ENCODE assay signal across 11 cellular contexts in the genomic region with DNA sequence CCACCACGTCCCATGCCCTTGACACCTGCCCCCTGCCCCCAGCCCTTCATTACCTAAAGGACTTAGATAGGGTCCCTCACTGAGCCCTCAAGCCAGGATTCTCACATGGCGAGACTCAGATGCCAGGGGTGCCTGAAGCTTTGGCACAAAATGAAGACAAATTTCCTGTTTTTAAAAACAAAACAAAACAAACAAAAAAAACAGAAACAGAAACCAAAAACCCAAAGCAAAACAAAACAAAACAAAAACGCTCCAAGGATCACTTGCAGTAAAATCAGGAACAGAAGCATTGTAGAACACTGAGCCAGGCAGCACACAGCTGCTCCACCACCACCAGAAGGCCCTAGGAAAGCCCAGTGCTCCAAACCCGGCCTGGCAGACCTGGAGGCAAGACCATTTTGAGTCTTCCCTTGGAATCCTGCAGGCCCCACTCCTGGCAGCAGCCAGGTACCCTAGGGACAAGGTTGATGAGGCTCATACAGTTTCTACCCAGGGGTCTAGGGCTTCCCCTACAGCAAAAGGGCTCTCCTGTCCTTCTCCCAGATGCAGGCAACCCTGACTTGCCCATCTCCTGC. TPM values are rescaled to one million over a fixed set of nuclear protein-coding genes. Genes with fewer than 3 reads are reported as not detected.
DNase-seq lines count a peak whose midpoint lies in the region; ATAC-seq and TF ChIP-seq lines count a peak whose summit lies in the region.
"Had no signal": no experiment of that assay in that cellular context is flagged by ENCODE, and none has a peak within 500 bp of the region (broad histone marks: within the 10 kb centered on the region; RNA-seq: fewer than 3 reads in every experiment).

No MANE protein-coding gene starts in this region.

- H3K9me3 ChIP-seq in SK-N-SH (no peaks in the 10 kb centered on the region), esophagus squamous epithelium (no peaks in the 10 kb centered on the region), heart right ventricle (no peaks in the 10 kb centered on the region)

- no peak overlapping the region for H3K4me3 Mint-ChIP-seq in T-cell
- H3K4me3 Mint-ChIP-seq in stimulated activated effector memory CD8-positive, alpha-beta T cell treated with anti-CD3 and anti-CD28 coated beads, Interleukin-12 subunit alpha, Interleukin-12 subunit beta, amount 100 ng/mL, for 72 hours = peak overlapping the region; percentile 27

- H3K4me1 Mint-ChIP-seq in T-cell = peaks cover 22 to 34% (median 32%) of the 10 kb centered on the region in 3 donors
- H3K4me1 Mint-ChIP-seq in stimulated activated effector memory CD8-positive, alpha-beta T cell treated with anti-CD3 and anti-CD28 coated beads, Interleukin-12 subunit alpha, Interleukin-12 subunit beta, amount 100 ng/mL, for 72 hours = peaks cover 50% of the 10 kb centered on the region

- H3K4me3 ChIP-seq in SK-N-SH (ENCODE audit: low read depth in 2 of 2, low read length in 1 of 2) (no peak overlapping the region), esophagus squamous epithelium (no peak overlapping the region), heart right ventricle (no peak overlapping the region)

- peaks cover 3% of the 10 kb centered on the region for H3K36me3 Mint-ChIP-seq in T-cell
- no peaks in the 10 kb centered on the region for H3K36me3 Mint-ChIP-seq in stimulated activated effector memory CD8-positive, alpha-beta T cell treated with anti-CD3 and anti-CD28 coated beads, Interleukin-12 subunit alpha, Interleukin-12 subunit beta, amount 100 ng/mL, for 72 hours

- no peaks in the 10 kb centered on the region for H3K27me3 Mint-ChIP-seq in T-cell

- ATAC-seq in SK-N-SH treated with all-trans-retinoic acid at 6 μM for 48 hours (no peak), T-cell (replicated peaks in 1 of 4) (no peak), heart right ventricle (no peak)
- ATAC-seq in stimulated activated effector memory CD8-positive, alpha-beta T cell treated with anti-CD3 and anti-CD28 coated beads, Interleukin-12 subunit alpha, Interleukin-12 subunit beta, amount 100 ng/mL, for 72 hours = no peak

- H3K9me3 Mint-ChIP-seq in T-cell = no peaks in the 10 kb centered on the region
- no peaks in the 10 kb centered on the region for H3K9me3 Mint-ChIP-seq in stimulated activated effector memory CD8-positive, alpha-beta T cell treated with anti-CD3 and anti-CD28 coated beads, Interleukin-12 subunit alpha, Interleukin-12 subunit beta, amount 100 ng/mL, for 72 hours

- no peaks in the 10 kb centered on the region for H3K9me2 ChIP-seq in SK-N-SH

- no peaks in the 10 kb centered on the region; the same call in 1 of the 2 replicates for H4K20me1 ChIP-seq in SK-N-SH (ENCODE audit: insufficient read depth)

- no peaks in the 10 kb centered on the region for H3K36me3 ChIP-seq in SK-N-SH (replicated peaks in 1 of 2; ENCODE audit: control insufficient read depth in 1 of 2, insufficient read depth in 2 of 2, low read length in 1 of 2)
- H3K36me3 ChIP-seq in esophagus squamous epithelium = peaks cover 0 to 32% (median 0%) of the 10 kb centered on the region in 3 donors
- peaks cover 0 to 7% (median 0%) of the 10 kb centered on the region in 9 donors for H3K36me3 ChIP-seq in heart right ventricle

- no peaks in the 10 kb centered on the region for H3K27me3 ChIP-seq in SK-N-SH (ENCODE audit: insufficient read depth)
- H3K27me3 ChIP-seq in esophagus squamous epithelium = no peaks in the 10 kb centered on the region
- no peaks in the 10 kb centered on the region for H3K27me3 ChIP-seq in heart right ventricle

- TF ChIP-seq RAD21 in SK-N-SH (IDR thresholded peaks at IDR 0.05; ENCODE audit: low read length) = no peak

- H3K4me2 ChIP-seq in SK-N-SH = peak overlapping the region; percentile 33; the same call in 1 of the 2 replicates

- CTCF ChIA-PET in SK-N-SH (lab: Yijun Ruan, JAX) = interaction anchor here (0.8 to 3.5 kb wide), 6 partner anchors 10 to 167 kb away, joined by 3 to 17 read pairs (median 3); no protein-coding TSS in a partner anchor
- CTCF ChIA-PET in T-cell (lab: Charles Lee) = no interaction called here

- peaks cover 3% of the 10 kb centered on the region for H3F3A ChIP-seq in SK-N-SH (replicated peaks; ENCODE audit: insufficient read depth)

- H3K79me2 ChIP-seq in SK-N-SH (ENCODE audit: insufficient read depth) = peaks cover 17% of the 10 kb centered on the region; the same call in 1 of the 2 replicates

- 70% methylated on average over 4 of the region's 4 CpGs for WGBS in SK-N-SH (ENCODE audit: low lambda C conversion rate)
- WGBS in esophagus squamous epithelium, 2 donors = 47 to 62% methylated on average over 4 of the region's 4 CpGs
- 60 to 79% methylated on average over 4 of the region's 4 CpGs for WGBS in heart right ventricle, 2 donors

- no peak for TF ChIP-seq POLR2A in esophagus squamous epithelium (IDR thresholded peaks at IDR 0.05)

- TF ChIP-seq CTCF in SK-N-SH (IDR thresholded peaks at IDR 0.05) = no peak
- no peak for TF ChIP-seq CTCF in esophagus squamous epithelium (IDR thresholded peaks at IDR 0.05)
- TF ChIP-seq CTCF in heart right ventricle (IDR thresholded peaks at IDR 0.05) = no peak

- no peak for TF ChIP-seq EP300 in SK-N-SH (IDR thresholded peaks at IDR 0.05; ENCODE audit: borderline replicate concordance in 1 of 2, low read depth in 1 of 2, low read length in 1 of 2)

- H3K4me1 ChIP-seq in SK-N-SH (ENCODE audit: control insufficient read depth in 1 of 2, insufficient read depth in 2 of 2, low read depth in 1 of 2, low read length in 1 of 2) (peaks cover 45 to 50% of the 10 kb centered on the region in 2 experiments; a peak in 3 of 4 replicates), esophagus squamous epithelium (peaks cover 52 to 79% (median 58%) of the 10 kb centered on the region in 3 donors), heart right ventricle (peaks cover 27 to 87% (median 76%) of the 10 kb centered on the region in 9 donors)

- H3K27ac Mint-ChIP-seq in T-cell = peak overlapping the region; percentile 68 to 69
- peak overlapping the region; percentile 88 for H3K27ac Mint-ChIP-seq in stimulated activated effector memory CD8-positive, alpha-beta T cell treated with anti-CD3 and anti-CD28 coated beads, Interleukin-12 subunit alpha, Interleukin-12 subunit beta, amount 100 ng/mL, for 72 hours

- DNase-seq in SK-N-SH (no peak), T-cell (no peak), esophagus squamous epithelium (lab: John Stamatoyannopoulos, UW) (no peak), SIG-M5 treated with dmso at 0.1 percent for 504 hours (lab: John Stamatoyannopoulos, UW; ENCODE audit: unreplicated experiment) (no peak), heart right ventricle (no peak), SKM-1 treated with dmso at 0.1 percent for 144 hours (lab: John Stamatoyannopoulos, UW; ENCODE audit: unreplicated experiment) (no peak)
- no peak for DNase-seq in stimulated activated effector memory CD8-positive, alpha-beta T cell treated with anti-CD3 and anti-CD28 coated beads, Interleukin-12 subunit alpha, Interleukin-12 subunit beta, amount 100 ng/mL, for 72 hours (ENCODE audit: low spot score in 2 of 2)
- DNase-seq: NCI-H2171 treated with DMSO at 0.1 percent for 48 hours; SIG-M5; stimulated activated CD4-positive, alpha-beta T cell treated with anti-CD3 and anti-CD28 coated beads, Interleukin-1b, Interleukin-23, amount 100 ng/mL, for 48 hours had no signal

- H3K27ac ChIP-seq in SK-N-SH (ENCODE audit: low read depth in 2 of 2, low read length in 1 of 2) (no peak overlapping the region), esophagus squamous epithelium (peak overlapping the region; percentile 35 to 87 (median 73)), heart right ventricle (peak overlapping the region in 5 of 10 donors; percentile 5 to 53 (median 27))

- H2AFZ ChIP-seq in SK-N-SH (ENCODE audit: low read depth) = no peak overlapping the region

- no peak overlapping the region for H3K9ac ChIP-seq in SK-N-SH

- POLR2A ChIA-PET in SK-N-SH (lab: Yijun Ruan, JAX) (no interaction called here), T-cell (lab: Charles Lee) (no interaction called here)

- intact Hi-C loops in esophagus squamous epithelium (cut with DNase I) (loop anchor here (10.0 kb wide), 1 partner anchor 135 kb away; a partner anchor contains a TSS), heart right ventricle (cut with DNase I) (loop anchor here in 1 of 10 donors (10.0 kb wide), 1 partner anchor 125 kb away; no protein-coding TSS in a partner anchor)

TF ChIP-seq in SK-N-SH, 30 proteins besides CTCF, POLR2A, EP300 and RAD21:
- TF ChIP-seq GATA2 (CRISPR knock-in tag; IDR thresholded peaks at IDR 0.05) = no peak
- no peak for TF ChIP-seq MXI1 (IDR thresholded peaks at IDR 0.05; ENCODE audit: low read depth, low read length)
- TF ChIP-seq RCOR1 (IDR thresholded peaks at IDR 0.05; ENCODE audit: low read length) = no peak
- TF ChIP-seq CHD2 (IDR thresholded peaks at IDR 0.05; ENCODE audit: low read length, partially characterized antibody) = no peak
- no peak for TF ChIP-seq YY1 (IDR thresholded peaks at IDR 0.05; ENCODE audit: low read depth)
- no peak for TF ChIP-seq NFIC (IDR thresholded peaks at IDR 0.05; ENCODE audit: borderline replicate concordance)
- TF ChIP-seq TCF12 (IDR thresholded peaks at IDR 0.05) = no peak
- TF ChIP-seq FOSL2 (IDR thresholded peaks at IDR 0.05; ENCODE audit: borderline replicate concordance, low read depth) = no peak
TF ChIP-seq in SK-N-SH: peak in this region for 0.

TF ChIP-seq in SK-N-SH treated with all-trans-retinoic acid at 6 μM for 48 hours, 23 proteins besides CTCF, POLR2A, EP300 and RAD21 (continues in another document):
- TF ChIP-seq PPARA (CRISPR knock-in tag; IDR thresholded peaks at IDR 0.05; ENCODE audit: borderline replicate concordance) = no peak

RNA-seq across cellular contexts. Expression of a gene that starts 20.8 kb away (rescaled TPM):
- polyA plus RNA-seq in SK-N-SH (2012; rRNA removed) (6.0 and 6.6 TPM in 2 replicates), heart right ventricle (100 to 1,000 TPM in 1 of 2 donors, 10 to 100 TPM in 1; 61.4 to 442 TPM)
- polyA plus RNA-seq in SK-N-SH (2012; cell fraction: cytosol; rRNA removed) = 5.2 and 5.3 TPM in 2 replicates
- polyA plus RNA-seq in SK-N-SH (2012; cell fraction: nucleus; rRNA removed) = 31.2 and 36.7 TPM in 2 replicates
- total RNA-seq in T-cell (100 to 1,000 TPM; 119 to 151 (median 145) TPM), esophagus squamous epithelium (10 to 100 TPM; 44.0 to 74.9 (median 68.5) TPM), heart right ventricle (100 to 1,000 TPM; 217 to 408 (median 327) TPM)

Comparison
In these comparisons a context has a peak if more than half of its experiments do, and no peak if none do; other contexts are left out.
1. H3K27ac ChIP-seq: peak in esophagus squamous epithelium (4 of 4); none in SK-N-SH (0 of 2).